ENCODE assay signal across 8 cellular contexts in the genomic region with DNA sequence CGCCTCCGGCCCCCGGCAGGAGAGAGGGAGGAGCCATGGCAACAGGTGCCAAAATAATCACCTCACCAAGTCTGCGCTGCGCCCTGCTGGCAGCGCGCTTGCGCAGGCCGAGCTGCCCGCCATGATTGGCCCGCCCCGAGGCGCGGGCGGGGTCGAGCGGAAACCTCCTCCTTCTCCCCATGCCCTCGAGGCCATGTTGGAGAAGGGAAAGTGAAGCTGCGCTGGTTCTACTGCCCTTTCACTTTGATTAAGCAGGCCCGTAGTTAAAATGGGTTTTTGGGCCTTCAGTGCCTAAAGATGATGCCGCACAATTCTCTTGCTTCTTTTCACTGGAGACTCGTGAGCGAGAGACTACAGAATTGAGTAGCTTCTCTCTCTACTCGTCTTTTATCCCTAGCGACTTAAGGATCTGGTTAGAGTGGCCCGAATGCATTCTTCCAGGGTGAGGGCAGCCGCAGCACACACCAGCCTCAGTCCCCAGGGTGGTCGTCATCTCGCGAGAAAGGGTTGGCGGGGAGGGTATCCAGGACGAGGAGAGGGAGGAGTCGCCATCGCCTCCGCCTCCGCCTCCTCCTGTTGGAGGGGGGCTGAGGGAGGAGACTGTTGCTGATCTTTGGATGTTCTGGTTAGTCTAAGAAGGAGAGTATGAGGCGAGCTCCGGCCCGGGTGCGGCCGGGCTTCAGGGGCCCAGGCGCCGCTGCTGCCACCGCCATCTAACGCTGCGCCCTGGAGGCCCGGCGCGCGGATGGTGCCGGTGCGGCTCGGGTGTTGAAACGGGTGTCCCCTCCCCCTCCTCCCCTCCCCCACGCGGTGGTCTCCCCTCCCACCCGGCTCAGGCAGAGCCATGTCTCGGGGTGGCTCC. TPM values are rescaled to one million over a fixed set of nuclear protein-coding genes. Genes with fewer than 3 reads are reported as not detected.
DNase-seq lines count a peak whose midpoint lies in the region; ATAC-seq and TF ChIP-seq lines count a peak whose summit lies in the region.

A gene with protein sequence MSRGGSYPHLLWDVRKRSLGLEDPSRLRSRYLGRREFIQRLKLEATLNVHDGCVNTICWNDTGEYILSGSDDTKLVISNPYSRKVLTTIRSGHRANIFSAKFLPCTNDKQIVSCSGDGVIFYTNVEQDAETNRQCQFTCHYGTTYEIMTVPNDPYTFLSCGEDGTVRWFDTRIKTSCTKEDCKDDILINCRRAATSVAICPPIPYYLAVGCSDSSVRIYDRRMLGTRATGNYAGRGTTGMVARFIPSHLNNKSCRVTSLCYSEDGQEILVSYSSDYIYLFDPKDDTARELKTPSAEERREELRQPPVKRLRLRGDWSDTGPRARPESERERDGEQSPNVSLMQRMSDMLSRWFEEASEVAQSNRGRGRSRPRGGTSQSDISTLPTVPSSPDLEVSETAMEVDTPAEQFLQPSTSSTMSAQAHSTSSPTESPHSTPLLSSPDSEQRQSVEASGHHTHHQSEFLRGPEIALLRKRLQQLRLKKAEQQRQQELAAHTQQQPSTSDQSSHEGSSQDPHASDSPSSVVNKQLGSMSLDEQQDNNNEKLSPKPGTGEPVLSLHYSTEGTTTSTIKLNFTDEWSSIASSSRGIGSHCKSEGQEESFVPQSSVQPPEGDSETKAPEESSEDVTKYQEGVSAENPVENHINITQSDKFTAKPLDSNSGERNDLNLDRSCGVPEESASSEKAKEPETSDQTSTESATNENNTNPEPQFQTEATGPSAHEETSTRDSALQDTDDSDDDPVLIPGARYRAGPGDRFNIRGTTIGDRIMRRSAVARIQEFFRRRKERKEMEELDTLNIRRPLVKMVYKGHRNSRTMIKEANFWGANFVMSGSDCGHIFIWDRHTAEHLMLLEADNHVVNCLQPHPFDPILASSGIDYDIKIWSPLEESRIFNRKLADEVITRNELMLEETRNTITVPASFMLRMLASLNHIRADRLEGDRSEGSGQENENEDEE (plus strand): TSS at position 616 of the 862 bp plus-strand sequence. CDS start 229 bp downstream, at position 845.

- no peaks in the 10 kb centered on the region for H3K27me3 ChIP-seq in prostate gland (replicated peaks; ENCODE audit: insufficient read depth)

- peak; percentile 81 for ATAC-seq in GM18498 (IDR thresholded peaks at IDR 0.05; ENCODE audit: unreplicated experiment)
- ATAC-seq in HG02938 (IDR thresholded peaks at IDR 0.05; ENCODE audit: unreplicated experiment) = peak; percentile 70
- peak; percentile 91 for ATAC-seq in left ventricle myocardium superior

- H3K36me3 ChIP-seq in prostate gland = no peaks in the 10 kb centered on the region
- no peaks in the 10 kb centered on the region for H3K36me3 ChIP-seq in urinary bladder (ENCODE audit: insufficient read depth)

- peak within 1 kb of the TSS; percentile 100 for H3K27ac ChIP-seq in angular gyrus (ENCODE audit: low read depth, low read length)
- H3K27ac ChIP-seq in prostate gland = peak within 1 kb of the TSS; percentile 95 to 98
- peak within 1 kb of the TSS; percentile 97 for H3K27ac ChIP-seq in urinary bladder (ENCODE audit: low read depth)

- peak in 2 of 4 experiments; percentile 17 to 38 for TF ChIP-seq CTCF in prostate gland (IDR thresholded peaks at IDR 0.05)

- H3K9me3 ChIP-seq in prostate gland = no peaks in the 10 kb centered on the region

- under 1% methylated on average over 57 of the region's 58 CpGs for WGBS in prostate gland
- under 1% methylated on average over 58 of the region's 58 CpGs for WGBS in urinary bladder

- H3K4me3 ChIP-seq in prostate gland (peak within 1 kb of the TSS; percentile 85 to 90), urinary bladder (ENCODE audit: low read depth, low read length) (peak within 1 kb of the TSS; percentile 91)

- intact Hi-C loops in left ventricle myocardium superior (cut with micrococcal nuclease) = no loop called here
- intact Hi-C loops in prostate gland (cut with DNase I) = loop anchor here (2.0 to 5.0 kb wide), 3 partner anchors 146 to 243 kb away; a partner anchor contains a TSS

- no peaks in the 10 kb centered on the region for H3K4me1 ChIP-seq in prostate gland (replicated peaks)
- H3K4me1 ChIP-seq in urinary bladder (ENCODE audit: insufficient read depth) = no peaks in the 10 kb centered on the region

- peak; percentile 100 for DNase-seq in NCI-H187 (lab: John Stamatoyannopoulos, UW)
- peak; percentile 92 to 99 (median 96) for DNase-seq in T-helper 2 cell
- peak; percentile 97 for DNase-seq in left ventricle myocardium superior
- DNase-seq in prostate gland (ENCODE audit: low spot score) = peak; percentile 96

- peak; percentile 94 for TF ChIP-seq POLR2A in prostate gland (IDR thresholded peaks at IDR 0.05)

RNA-seq across cellular contexts. Expression of the gene that starts here (rescaled TPM):
- total RNA-seq in left ventricle myocardium superior = 234 TPM
- total RNA-seq in prostate gland = 100 to 1,000 TPM in 1 of 2 donors, 10 to 100 TPM in 1; 71.4 to 116 TPM
- total RNA-seq in urinary bladder = 114 TPM
- 39.3 TPM for polyA plus RNA-seq in urinary bladder

Comparison
In these comparisons a context has a peak if more than half of its experiments do, and no peak if none do; other contexts are left out.
1. Peak in every context shown above with its lines: DNase-seq, ATAC-seq, H3K4me3 ChIP-seq and H3K27ac ChIP-seq.